In the genomic region with DNA sequence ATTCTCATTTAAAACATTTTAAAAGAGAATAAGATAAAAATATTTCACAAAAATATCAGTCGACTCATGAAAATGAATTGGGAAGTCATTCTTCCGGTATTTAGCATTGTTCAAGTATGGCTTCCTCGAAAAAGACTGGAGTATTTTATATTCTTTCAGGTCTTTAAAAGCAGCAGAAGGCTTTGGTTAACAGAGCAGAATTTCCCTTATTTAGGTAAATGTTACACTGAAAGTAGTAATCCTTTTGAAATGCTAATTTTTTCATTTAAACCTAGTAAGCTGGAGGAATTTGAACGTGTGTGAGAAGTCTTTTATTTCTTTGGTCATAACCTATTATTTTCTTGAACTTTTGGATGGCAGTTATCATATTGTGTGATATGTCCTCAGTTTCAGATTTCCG, we compare ENCODE assay signal across 27 cellular contexts. TPM values are rescaled to one million over a fixed set of nuclear protein-coding genes. Genes with fewer than 3 reads are reported as not detected.
"Had no signal": no experiment of that assay in that cellular context is flagged by ENCODE, and none has a peak within 500 bp of the region (broad histone marks: within the 10 kb centered on the region; RNA-seq: fewer than 3 reads in every experiment).

No MANE protein-coding gene starts in this region.

- H3K4me1 ChIP-seq: left lung, lower lobe of right lung, right atrium auricular region, stomach, testis, thyroid gland, transverse colon, upper lobe of left lung, vagina had no signal

- H3K27me3 ChIP-seq: left lung, ovary, right atrium auricular region, stomach, testis, thyroid gland, transverse colon, upper lobe of left lung, vagina had no signal

- H3K27ac ChIP-seq: left lung, lower lobe of right lung, ovary, right atrium auricular region, skin epidermis, stomach, testis, thyroid gland, transverse colon, upper lobe of left lung, vagina had no signal

- H3K4me3 ChIP-seq: left lung, lower lobe of right lung, ovary, right atrium auricular region, skin epidermis, stomach, testis, thyroid gland, transverse colon, upper lobe of left lung, vagina had no signal

- H3K9me3 ChIP-seq: lower lobe of right lung, ovary, right atrium auricular region, testis, thyroid gland, transverse colon, upper lobe of left lung, vagina had no signal

- DNase-seq: hippocampal formation; immature natural killer cell; kidney; left colon; left lung; lower lobe of right lung; mammary epithelial cell; mesenchymal stem cell; naive B cell; natural killer cell; nephron progenitor cell; ovary; stimulated activated CD4-positive, alpha-beta T cell treated with anti-CD3 and anti-CD28 coated beads, Interleukin-12 subunit alpha, Interleukin-12 subunit beta, amount 100 ng/mL, for 4 hours; stimulated activated CD4-positive, alpha-beta T cell treated with anti-CD3 and anti-CD28 coated beads, Interleukin-15, amount 100 ng/mL, for 24 hours; stimulated activated CD4-positive, alpha-beta T cell treated with anti-CD3 and anti-CD28 coated beads, Interleukin-2, amount 100 ng/mL, for 24 hours; stimulated activated CD4-positive, alpha-beta T cell treated with anti-CD3 and anti-CD28 coated beads, Interleukin-4, amount 100 ng/mL, for 1 hour; stimulated activated naive B cell treated with anti-CD40 and anti-IgM and Interleukin-4, amounts not matched to agents 10 μg/mL and 1 μg/mL and 100 μg/mL, for 72 hours; stimulated activated naive CD8-positive, alpha-beta T cell treated with anti-CD3 and anti-CD28 coated beads, Interleukin-15, Interleukin-2, amounts not matched to agents 100 U/mL and 50 U/mL, for 24 hours; stomach; testis; thyroid gland; transverse colon; upper lobe of left lung had no signal

- H3K36me3 ChIP-seq: left lung, lower lobe of right lung, ovary, right atrium auricular region, stomach, thyroid gland, transverse colon, upper lobe of left lung, vagina had no signal

- ATAC-seq: left colon; left lung; lower lobe of right lung; natural killer cell; sciatic nerve; stimulated activated naive B cell treated with anti-CD40 and anti-IgM and Interleukin-4, amounts not matched to agents 10 μg/mL and 1 μg/mL and 100 μg/mL, for 72 hours; stimulated activated naive CD8-positive, alpha-beta T cell treated with anti-CD3 and anti-CD28 coated beads, Interleukin-15, Interleukin-2, amounts not matched to agents 100 U/mL and 50 U/mL, for 24 hours had no signal

RNA-seq across cellular contexts. Expression of gene TENM3, which starts 11.2 kb away (rescaled TPM):
- polyA plus RNA-seq: immature natural killer cell had no signal
